23 cellular contexts compared by ENCODE assay signal in genomic region chr21:33039542-33039941, GRCh38. TPM values are rescaled to one million over a fixed set of nuclear protein-coding genes. Genes with fewer than 3 reads are reported as not detected.
DNase-seq lines count a peak whose midpoint lies in the region; ATAC-seq and TF ChIP-seq lines count a peak whose summit lies in the region.
"Had no signal": no experiment of that assay in that cellular context is flagged by ENCODE, and none has a peak within 500 bp of the region (broad histone marks: within the 10 kb centered on the region; RNA-seq: fewer than 3 reads in every experiment).

No MANE protein-coding gene starts in this region.

- H3K9me3 ChIP-seq in sigmoid colon (no peaks in the 10 kb centered on the region), upper lobe of right lung (no peaks in the 10 kb centered on the region)
- H3K9me3 ChIP-seq: suprapubic skin had no signal

- H3K4me1 Mint-ChIP-seq in activated naive CD8-positive, alpha-beta T cell treated with anti-CD3 and anti-CD28 coated beads for 36 hours = peaks cover 6% of the 10 kb centered on the region

- H3K27me3 ChIP-seq in sigmoid colon (peaks cover 0 to 54% (median 22%) of the 10 kb centered on the region in 3 donors), upper lobe of right lung (peaks cover 46% of the 10 kb centered on the region)

- TF ChIP-seq POLR2A in sigmoid colon (IDR thresholded peaks at IDR 0.05) = no peak

- no peak overlapping the region for H3K27ac ChIP-seq in sigmoid colon
- H3K27ac ChIP-seq in upper lobe of right lung = no peak overlapping the region
- H3K27ac ChIP-seq: suprapubic skin had no signal

- intact Hi-C loops in sigmoid colon (cut with DNase I) = no loop called here
- intact Hi-C loops in upper lobe of right lung (cut with DNase I) = no loop called here

- TF ChIP-seq CTCF in sigmoid colon (IDR thresholded peaks at IDR 0.05) (no peak), upper lobe of right lung (IDR thresholded peaks at IDR 0.05) (no peak)

- ATAC-seq in upper lobe of right lung (no peak), GM21576 (IDR thresholded peaks at IDR 0.05; ENCODE audit: unreplicated experiment) (no peak)
- ATAC-seq: CD8-positive, alpha-beta T cell; natural killer cell had no signal

- H3K9me3 Mint-ChIP-seq in activated naive CD8-positive, alpha-beta T cell treated with anti-CD3 and anti-CD28 coated beads for 36 hours = no peaks in the 10 kb centered on the region
- H3K9me3 Mint-ChIP-seq: activated CD4-positive, alpha-beta T cell treated with anti-CD3 and anti-CD28 coated beads, Interleukin-2, amount 10 ng/mL, durations not matched to agents 24 days and 14 days; CD8-positive, alpha-beta T cell; natural killer cell had no signal

- H3K4me1 ChIP-seq in sigmoid colon (no peaks in the 10 kb centered on the region), upper lobe of right lung (no peaks in the 10 kb centered on the region)
- H3K4me1 ChIP-seq: suprapubic skin had no signal

- no peak overlapping the region for H3K4me3 Mint-ChIP-seq in activated naive CD8-positive, alpha-beta T cell treated with anti-CD3 and anti-CD28 coated beads for 36 hours
- H3K4me3 Mint-ChIP-seq: activated CD4-positive, alpha-beta T cell treated with anti-CD3 and anti-CD28 coated beads, Interleukin-2, amount 10 ng/mL, durations not matched to agents 24 days and 14 days; CD8-positive, alpha-beta T cell; natural killer cell had no signal

- 69 to 74% methylated on average over 7 of the region's 7 CpGs for WGBS in sigmoid colon, 2 donors

- no peaks in the 10 kb centered on the region for H3K36me3 ChIP-seq in sigmoid colon
- no peaks in the 10 kb centered on the region for H3K36me3 ChIP-seq in upper lobe of right lung
- H3K36me3 ChIP-seq: suprapubic skin had no signal

- no peaks in the 10 kb centered on the region for H3K36me3 Mint-ChIP-seq in activated naive CD8-positive, alpha-beta T cell treated with anti-CD3 and anti-CD28 coated beads for 36 hours
- H3K36me3 Mint-ChIP-seq: CD8-positive, alpha-beta T cell; natural killer cell had no signal

- H3K4me3 ChIP-seq in sigmoid colon (no peak overlapping the region), upper lobe of right lung (no peak overlapping the region)
- H3K4me3 ChIP-seq: suprapubic skin had no signal

- H3K27ac Mint-ChIP-seq in activated naive CD8-positive, alpha-beta T cell treated with anti-CD3 and anti-CD28 coated beads for 36 hours = no peak overlapping the region
- H3K27ac Mint-ChIP-seq: activated CD4-positive, alpha-beta T cell treated with anti-CD3 and anti-CD28 coated beads, Interleukin-2, amount 10 ng/mL, durations not matched to agents 24 days and 14 days; CD8-positive, alpha-beta T cell; natural killer cell; progenitor cell of endocrine pancreas had no signal

- no peak for TF ChIP-seq EP300 in sigmoid colon (IDR thresholded peaks at IDR 0.05)

- DNase-seq in KBM-7 = peak; percentile 20
- DNase-seq in anterior cingulate cortex (lab: John Stamatoyannopoulos, UW) = peak in 51 of 58 donors; percentile 20 to 92 (median 72)
- peak; percentile 73 for DNase-seq in inferior parietal cortex (ENCODE audit: extremely low spot score)
- DNase-seq in sigmoid colon = peak; percentile 60
- DNase-seq in activated naive CD8-positive, alpha-beta T cell treated with anti-CD3 and anti-CD28 coated beads for 36 hours = no peak
- no peak for DNase-seq in upper lobe of right lung
- no peak for DNase-seq in NCI-H226
- DNase-seq: activated CD4-positive, alpha-beta T cell treated with anti-CD3 and anti-CD28 coated beads, Interleukin-2, amount 10 ng/mL, durations not matched to agents 24 days and 14 days; activated CD8-positive, alpha-beta memory T cell treated with anti-CD3 and anti-CD28 coated beads, Interleukin-2, amount 50 U/mL, for 4 hours; CD8-positive, alpha-beta T cell; cerebellar nuclear complex; DMS79; islet precursor cell; mammary epithelial cell; natural killer cell; NCI-H187 treated with DMSO at 0.1 percent for 48 hours; NCI-H510A treated with DMSO at 0.1 percent for 48 hours; stimulated activated CD4-positive, alpha-beta T cell treated with anti-CD3 and anti-CD28 coated beads, Interleukin-12 subunit alpha, Interleukin-12 subunit beta, amount 100 ng/mL, for 4 hours; SW 1271 had no signal

- H3K27me3 Mint-ChIP-seq in activated naive CD8-positive, alpha-beta T cell treated with anti-CD3 and anti-CD28 coated beads for 36 hours = peaks cover 20% of the 10 kb centered on the region

- in situ Hi-C loops in KBM-7 (cut with MboI; ENCODE audit: low pct_unique_long_range_greater_than_20kb, low sequenced_read_pairs) = no loop called here

RNA-seq across cellular contexts. Expression of gene OLIG2, which starts 13.8 kb away (rescaled TPM):
- total RNA-seq in sigmoid colon (not detected), upper lobe of right lung (not detected)
- polyA plus RNA-seq in sigmoid colon = not detected
- total RNA-seq in activated naive CD8-positive, alpha-beta T cell treated with anti-CD3 and anti-CD28 coated beads for 36 hours = not detected
- total RNA-seq: activated CD4-positive, alpha-beta T cell treated with anti-CD3 and anti-CD28 coated beads, Interleukin-2, amount 10 ng/mL, durations not matched to agents 24 days and 14 days; CD8-positive, alpha-beta T cell; mammary epithelial cell; natural killer cell; suprapubic skin had no signal
- polyA plus RNA-seq: adipose tissue, mammary epithelial cell had no signal

RNA-seq across cellular contexts. Expression of gene OLIG1, which starts 30.4 kb away (rescaled TPM):
- total RNA-seq in sigmoid colon = not detected
- not detected for polyA plus RNA-seq in sigmoid colon
- total RNA-seq in activated naive CD8-positive, alpha-beta T cell treated with anti-CD3 and anti-CD28 coated beads for 36 hours = under 1 TPM in 1 of 2 experiments, not detected in 1; 0.21 TPM
- 1.6 TPM for total RNA-seq in upper lobe of right lung
- total RNA-seq: activated CD4-positive, alpha-beta T cell treated with anti-CD3 and anti-CD28 coated beads, Interleukin-2, amount 10 ng/mL, durations not matched to agents 24 days and 14 days; CD8-positive, alpha-beta T cell; mammary epithelial cell had no signal
- polyA plus RNA-seq: mammary epithelial cell had no signal

Comparison
In these comparisons a context has a peak if more than half of its experiments do, and no peak if none do; other contexts are left out.
1. DNase-seq: peak in KBM-7 (single experiment), anterior cingulate cortex (51 of 58), inferior parietal cortex (single experiment) and sigmoid colon (single experiment); none in activated naive CD8-positive, alpha-beta T cell treated with anti-CD3 and anti-CD28 coated beads for 36 hours (single experiment), upper lobe of right lung (single experiment) and NCI-H226 (single experiment).